9 cellular contexts compared by ENCODE assay signal in the genomic region with DNA sequence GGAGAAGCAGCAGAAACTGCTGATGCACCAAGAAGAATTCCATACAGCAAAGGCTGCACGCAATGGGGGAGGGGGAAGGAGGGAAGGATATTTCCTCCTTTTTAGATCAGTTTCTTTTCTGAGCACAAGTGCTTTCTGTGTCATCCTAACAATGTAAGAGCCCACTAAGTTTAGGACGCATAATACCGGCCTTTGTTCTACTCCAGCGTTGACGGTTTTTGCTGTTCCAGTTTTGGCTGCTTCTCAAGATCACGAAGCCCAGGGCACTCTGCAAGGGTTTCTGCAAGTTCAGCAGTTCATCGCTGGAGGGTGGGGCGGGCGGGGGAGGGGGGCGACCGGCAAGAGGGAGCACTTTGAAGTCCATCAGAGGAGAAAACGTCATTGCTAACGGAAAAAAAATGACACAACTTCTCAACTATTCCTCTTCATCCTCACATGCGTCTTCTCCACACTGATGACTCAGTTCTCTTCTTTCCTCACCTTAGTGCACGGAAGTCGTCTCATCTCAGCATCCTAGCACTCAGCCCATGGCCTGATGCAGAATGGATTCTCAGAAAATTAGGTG. TPM values are rescaled to one million over a fixed set of nuclear protein-coding genes. Genes with fewer than 3 reads are reported as not detected.
DNase-seq lines count a peak whose midpoint lies in the region; ATAC-seq and TF ChIP-seq lines count a peak whose summit lies in the region.
"Had no signal": no experiment of that assay in that cellular context is flagged by ENCODE, and none has a peak within 500 bp of the region (broad histone marks: within the 10 kb centered on the region; RNA-seq: fewer than 3 reads in every experiment).

No MANE protein-coding gene starts in this region.

- no peak overlapping the region for H3K9ac ChIP-seq in SK-N-SH

- H3K27ac ChIP-seq in right atrium auricular region (no peak overlapping the region), SK-N-SH (ENCODE audit: low read depth in 2 of 2, low read length in 1 of 2) (no peak overlapping the region)

- H3K27me3 ChIP-seq in right atrium auricular region (no peaks in the 10 kb centered on the region), SK-N-SH (ENCODE audit: insufficient read depth) (no peaks in the 10 kb centered on the region)

- H3K9me3 ChIP-seq in right atrium auricular region (no peaks in the 10 kb centered on the region), SK-N-SH (no peaks in the 10 kb centered on the region)

- 46% methylated on average over 16 of the region's 16 CpGs for WGBS in SK-N-SH (ENCODE audit: low lambda C conversion rate)

- intact Hi-C loops in Right ventricle myocardium superior (cut with DNase I): no loop called here

- POLR2A ChIA-PET in SK-N-SH (lab: Yijun Ruan, JAX): no interaction called here

- H3K4me1 ChIP-seq in right atrium auricular region (no peaks in the 10 kb centered on the region), SK-N-SH (ENCODE audit: control insufficient read depth in 1 of 2, insufficient read depth in 2 of 2, low read depth in 1 of 2, low read length in 1 of 2) (no peaks in the 10 kb centered on the region)

- H3F3A ChIP-seq in SK-N-SH (replicated peaks; ENCODE audit: insufficient read depth): no peaks in the 10 kb centered on the region

- peak overlapping the region; percentile 79 for H3K4me3 Mint-ChIP-seq in type B pancreatic cell

- H3K27me3 Mint-ChIP-seq in type B pancreatic cell: no peaks in the 10 kb centered on the region

- TF ChIP-seq CTCF in right atrium auricular region (IDR thresholded peaks at IDR 0.05): no peak
- no peak for TF ChIP-seq CTCF in type B pancreatic cell (conservative IDR thresholded peaks at IDR 0.05)
- TF ChIP-seq CTCF in SK-N-SH (IDR thresholded peaks at IDR 0.05): no peak

- H3K79me2 ChIP-seq in SK-N-SH (ENCODE audit: insufficient read depth): no peaks in the 10 kb centered on the region

- H3K4me3 ChIP-seq in right atrium auricular region (no peak overlapping the region), SK-N-SH (ENCODE audit: low read depth in 2 of 2, low read length in 1 of 2) (no peak overlapping the region)

- no peaks in the 10 kb centered on the region for H3K36me3 Mint-ChIP-seq in activated naive CD4-positive, alpha-beta T cell treated with anti-CD3 and anti-CD28 coated beads, Interleukin-2, amount 50 U/mL, for 72 hours
- no peaks in the 10 kb centered on the region for H3K36me3 Mint-ChIP-seq in type B pancreatic cell

- H3K9me3 Mint-ChIP-seq in activated naive CD4-positive, alpha-beta T cell treated with anti-CD3 and anti-CD28 coated beads, Interleukin-2, amount 50 U/mL, for 72 hours: no peaks in the 10 kb centered on the region
- no peaks in the 10 kb centered on the region for H3K9me3 Mint-ChIP-seq in type B pancreatic cell

- DNase-seq in Right ventricle myocardium superior (no peak), right atrium auricular region (ENCODE audit: low spot score) (no peak), islet precursor cell (peak; percentile 87), type B pancreatic cell (ENCODE audit: extremely low spot score, unreplicated experiment) (no peak), SK-N-SH (no peak), KBM-7 (no peak)
- no peak for DNase-seq in activated naive CD4-positive, alpha-beta T cell treated with anti-CD3 and anti-CD28 coated beads, Interleukin-2, amount 50 U/mL, for 72 hours (ENCODE audit: low spot score in 2 of 2)

- TF ChIP-seq RAD21 in SK-N-SH (IDR thresholded peaks at IDR 0.05; ENCODE audit: low read length): no peak

- H4K20me1 ChIP-seq in SK-N-SH (ENCODE audit: insufficient read depth): no peaks in the 10 kb centered on the region

- H3K36me3 ChIP-seq in right atrium auricular region (no peaks in the 10 kb centered on the region), SK-N-SH (replicated peaks in 1 of 2; ENCODE audit: control insufficient read depth in 1 of 2, insufficient read depth in 2 of 2, low read length in 1 of 2) (no peaks in the 10 kb centered on the region)

- peaks cover 12% of the 10 kb centered on the region for H3K4me1 Mint-ChIP-seq in type B pancreatic cell (ENCODE audit: unreplicated experiment)

- no peak for TF ChIP-seq EP300 in SK-N-SH (IDR thresholded peaks at IDR 0.05; ENCODE audit: borderline replicate concordance in 1 of 2, low read depth in 1 of 2, low read length in 1 of 2)

- in situ Hi-C loops in KBM-7 (cut with MboI; ENCODE audit: low pct_unique_long_range_greater_than_20kb, low sequenced_read_pairs): no loop called here

- no peak overlapping the region for H3K27ac Mint-ChIP-seq in activated naive CD4-positive, alpha-beta T cell treated with anti-CD3 and anti-CD28 coated beads, Interleukin-2, amount 50 U/mL, for 72 hours
- peak overlapping the region; percentile 72 for H3K27ac Mint-ChIP-seq in type B pancreatic cell

- no peak overlapping the region for H2AFZ ChIP-seq in SK-N-SH (ENCODE audit: low read depth)

- ATAC-seq in Right ventricle myocardium superior (ENCODE audit: poor library complexity) (peak; percentile 10), GM19463 (IDR thresholded peaks at IDR 0.05; ENCODE audit: unreplicated experiment) (no peak)
- ATAC-seq in activated naive CD4-positive, alpha-beta T cell treated with anti-CD3 and anti-CD28 coated beads, Interleukin-2, amount 50 U/mL, for 72 hours: peak; percentile 90 to 94

- H3K9me2 ChIP-seq in SK-N-SH: no peaks in the 10 kb centered on the region

- no peak overlapping the region for H3K4me2 ChIP-seq in SK-N-SH

- CTCF ChIA-PET in SK-N-SH (lab: Yijun Ruan, JAX): no interaction called here

TF ChIP-seq in SK-N-SH, 30 proteins besides CTCF, POLR2A, EP300 and RAD21:
- no peak for TF ChIP-seq RXRA (IDR thresholded peaks at IDR 0.05; ENCODE audit: borderline replicate concordance, low read depth)
- TF ChIP-seq, protein P1, sequence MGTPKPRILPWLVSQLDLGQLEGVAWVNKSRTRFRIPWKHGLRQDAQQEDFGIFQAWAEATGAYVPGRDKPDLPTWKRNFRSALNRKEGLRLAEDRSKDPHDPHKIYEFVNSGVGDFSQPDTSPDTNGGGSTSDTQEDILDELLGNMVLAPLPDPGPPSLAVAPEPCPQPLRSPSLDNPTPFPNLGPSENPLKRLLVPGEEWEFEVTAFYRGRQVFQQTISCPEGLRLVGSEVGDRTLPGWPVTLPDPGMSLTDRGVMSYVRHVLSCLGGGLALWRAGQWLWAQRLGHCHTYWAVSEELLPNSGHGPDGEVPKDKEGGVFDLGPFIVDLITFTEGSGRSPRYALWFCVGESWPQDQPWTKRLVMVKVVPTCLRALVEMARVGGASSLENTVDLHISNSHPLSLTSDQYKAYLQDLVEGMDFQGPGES (IDR thresholded peaks at IDR 0.05; ENCODE audit: low read depth, low read length): no peak
- TF ChIP-seq POLR2AphosphoS5 (IDR thresholded peaks at IDR 0.05; ENCODE audit: low read depth, low read length): no peak
- TF ChIP-seq EZH2phosphoT487 (IDR thresholded peaks at IDR 0.05; ENCODE audit: borderline replicate concordance, low read depth): no peak
- no peak for TF ChIP-seq MEF2A (IDR thresholded peaks at IDR 0.05; ENCODE audit: borderline replicate concordance, low read depth)
- TF ChIP-seq, protein P2, sequence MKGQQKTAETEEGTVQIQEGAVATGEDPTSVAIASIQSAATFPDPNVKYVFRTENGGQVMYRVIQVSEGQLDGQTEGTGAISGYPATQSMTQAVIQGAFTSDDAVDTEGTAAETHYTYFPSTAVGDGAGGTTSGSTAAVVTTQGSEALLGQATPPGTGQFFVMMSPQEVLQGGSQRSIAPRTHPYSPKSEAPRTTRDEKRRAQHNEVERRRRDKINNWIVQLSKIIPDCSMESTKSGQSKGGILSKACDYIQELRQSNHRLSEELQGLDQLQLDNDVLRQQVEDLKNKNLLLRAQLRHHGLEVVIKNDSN (IDR thresholded peaks at IDR 0.05; ENCODE audit: borderline replicate concordance, low read depth): no peak

RNA-seq across cellular contexts. Expression of a gene that starts 8.7 kb away (rescaled TPM):
- total RNA-seq in Right ventricle myocardium superior (1.2 TPM), right atrium auricular region (not detected), type B pancreatic cell (ENCODE audit: low replicate concordance) (0.22 TPM in 1 of 2 replicates, not detected in the other)
- total RNA-seq in activated naive CD4-positive, alpha-beta T cell treated with anti-CD3 and anti-CD28 coated beads, Interleukin-2, amount 50 U/mL, for 72 hours: under 1 TPM; 0.31 to 0.43 TPM
- polyA plus RNA-seq in SK-N-SH (2012; rRNA removed): not detected in 2 replicates
- polyA plus RNA-seq in SK-N-SH (2012; cell fraction: cytosol; rRNA removed): not detected in 2 replicates
- polyA plus RNA-seq in SK-N-SH (2012; cell fraction: nucleus; rRNA removed): not detected in 2 replicates
- polyA plus RNA-seq: liver had no signal
